ENCODE assay signal across 1 cellular context in the genomic region with DNA sequence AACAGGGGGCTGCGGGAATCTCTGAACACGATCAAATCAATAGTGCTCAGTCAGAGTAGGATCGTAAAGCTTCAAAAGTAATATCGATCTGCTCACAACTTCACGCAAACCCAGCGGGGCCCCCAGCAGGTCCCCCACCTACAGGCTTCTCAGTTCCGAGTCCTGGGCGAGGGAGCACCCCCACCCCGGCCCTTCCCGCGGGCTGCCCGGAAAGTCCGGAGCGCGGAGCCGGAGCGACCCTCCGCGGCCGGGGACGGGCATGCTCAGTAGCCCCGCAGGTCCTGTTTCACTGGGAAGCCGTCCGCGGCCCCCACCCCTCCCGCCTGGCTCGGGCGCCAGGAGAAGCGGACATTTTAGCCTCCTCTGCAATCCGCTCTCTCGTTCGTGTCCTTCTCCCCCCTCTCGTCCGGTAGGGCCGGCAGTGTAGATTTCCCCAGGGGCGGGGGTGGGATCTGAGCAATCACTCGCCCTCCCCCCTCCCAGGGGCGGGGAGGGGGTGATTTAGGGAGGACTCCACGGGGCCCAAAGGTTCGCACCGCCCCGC.
TF ChIP-seq lines count a peak whose summit lies in the region.

No MANE protein-coding gene starts in this region.

TF ChIP-seq in HepG2, 621 proteins besides CTCF, POLR2A, EP300 and RAD21 (continued from another document and continues in another):
- TF ChIP-seq, protein P1, sequence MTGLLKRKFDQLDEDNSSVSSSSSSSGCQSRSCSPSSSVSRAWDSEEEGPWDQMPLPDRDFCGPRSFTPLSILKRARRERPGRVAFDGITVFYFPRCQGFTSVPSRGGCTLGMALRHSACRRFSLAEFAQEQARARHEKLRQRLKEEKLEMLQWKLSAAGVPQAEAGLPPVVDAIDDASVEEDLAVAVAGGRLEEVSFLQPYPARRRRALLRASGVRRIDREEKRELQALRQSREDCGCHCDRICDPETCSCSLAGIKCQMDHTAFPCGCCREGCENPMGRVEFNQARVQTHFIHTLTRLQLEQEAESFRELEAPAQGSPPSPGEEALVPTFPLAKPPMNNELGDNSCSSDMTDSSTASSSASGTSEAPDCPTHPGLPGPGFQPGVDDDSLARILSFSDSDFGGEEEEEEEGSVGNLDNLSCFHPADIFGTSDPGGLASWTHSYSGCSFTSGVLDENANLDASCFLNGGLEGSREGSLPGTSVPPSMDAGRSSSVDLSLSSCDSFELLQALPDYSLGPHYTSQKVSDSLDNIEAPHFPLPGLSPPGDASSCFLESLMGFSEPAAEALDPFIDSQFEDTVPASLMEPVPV (CRISPR knock-in tag; IDR thresholded peaks at IDR 0.05), result peak; percentile 75
- TF ChIP-seq NFKBIZ (CRISPR knock-in tag; IDR thresholded peaks at IDR 0.05) (peak; percentile 22; the same call in 1 of the 2 replicates), ZNF558 (CRISPR knock-in tag; IDR thresholded peaks at IDR 0.05; ENCODE audit: borderline replicate concordance) (peak; percentile 87; the same call in 1 of the 2 replicates), ZNF337 (CRISPR knock-in tag; IDR thresholded peaks at IDR 0.05; ENCODE audit: borderline replicate concordance, low read depth) (no peak), ZNF230 (CRISPR knock-in tag; IDR thresholded peaks at IDR 0.05) (0 out of 2 replicates have a peak, but pooled peaks have one; percentile 53), ZNF777 (CRISPR knock-in tag; IDR thresholded peaks at IDR 0.05) (no peak), ZKSCAN5 (CRISPR knock-in tag; IDR thresholded peaks at IDR 0.05) (no peak), YEATS2 (CRISPR knock-in tag; IDR thresholded peaks at IDR 0.05; ENCODE audit: borderline replicate concordance) (peak; percentile 78), WIZ (CRISPR knock-in tag; IDR thresholded peaks at IDR 0.05) (no peak; the same call in 1 of the 2 replicates), HIVEP1 (CRISPR knock-in tag; IDR thresholded peaks at IDR 0.05) (peak; percentile 88), ZFYVE20 (CRISPR knock-in tag; IDR thresholded peaks at IDR 0.05; ENCODE audit: borderline replicate concordance, low read depth) (0 out of 2 replicates have a peak, but pooled peaks have one; percentile 75), SRSF4 (IDR thresholded peaks at IDR 0.05; ENCODE audit: low read depth, low read length, poor library complexity, severe bottlenecking) (no peak), GZF1 (CRISPR knock-in tag; IDR thresholded peaks at IDR 0.05) (no peak; the same call in 1 of the 2 replicates), ZNF24 (IDR thresholded peaks at IDR 0.05) (no peak), ZNF33B (CRISPR knock-in tag; IDR thresholded peaks at IDR 0.05) (0 out of 2 replicates have a peak, but pooled peaks have one; percentile 64), ZNF577 (CRISPR knock-in tag; IDR thresholded peaks at IDR 0.05; ENCODE audit: borderline replicate concordance, low read depth) (no peak)
- TF ChIP-seq, protein P2, sequence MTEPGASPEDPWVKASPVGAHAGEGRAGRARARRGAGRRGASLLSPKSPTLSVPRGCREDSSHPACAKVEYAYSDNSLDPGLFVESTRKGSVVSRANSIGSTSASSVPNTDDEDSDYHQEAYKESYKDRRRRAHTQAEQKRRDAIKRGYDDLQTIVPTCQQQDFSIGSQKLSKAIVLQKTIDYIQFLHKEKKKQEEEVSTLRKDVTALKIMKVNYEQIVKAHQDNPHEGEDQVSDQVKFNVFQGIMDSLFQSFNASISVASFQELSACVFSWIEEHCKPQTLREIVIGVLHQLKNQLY (CRISPR knock-in tag; IDR thresholded peaks at IDR 0.05), result peak; percentile 66; the same call in 1 of the 2 replicates
- TF ChIP-seq, protein P3, sequence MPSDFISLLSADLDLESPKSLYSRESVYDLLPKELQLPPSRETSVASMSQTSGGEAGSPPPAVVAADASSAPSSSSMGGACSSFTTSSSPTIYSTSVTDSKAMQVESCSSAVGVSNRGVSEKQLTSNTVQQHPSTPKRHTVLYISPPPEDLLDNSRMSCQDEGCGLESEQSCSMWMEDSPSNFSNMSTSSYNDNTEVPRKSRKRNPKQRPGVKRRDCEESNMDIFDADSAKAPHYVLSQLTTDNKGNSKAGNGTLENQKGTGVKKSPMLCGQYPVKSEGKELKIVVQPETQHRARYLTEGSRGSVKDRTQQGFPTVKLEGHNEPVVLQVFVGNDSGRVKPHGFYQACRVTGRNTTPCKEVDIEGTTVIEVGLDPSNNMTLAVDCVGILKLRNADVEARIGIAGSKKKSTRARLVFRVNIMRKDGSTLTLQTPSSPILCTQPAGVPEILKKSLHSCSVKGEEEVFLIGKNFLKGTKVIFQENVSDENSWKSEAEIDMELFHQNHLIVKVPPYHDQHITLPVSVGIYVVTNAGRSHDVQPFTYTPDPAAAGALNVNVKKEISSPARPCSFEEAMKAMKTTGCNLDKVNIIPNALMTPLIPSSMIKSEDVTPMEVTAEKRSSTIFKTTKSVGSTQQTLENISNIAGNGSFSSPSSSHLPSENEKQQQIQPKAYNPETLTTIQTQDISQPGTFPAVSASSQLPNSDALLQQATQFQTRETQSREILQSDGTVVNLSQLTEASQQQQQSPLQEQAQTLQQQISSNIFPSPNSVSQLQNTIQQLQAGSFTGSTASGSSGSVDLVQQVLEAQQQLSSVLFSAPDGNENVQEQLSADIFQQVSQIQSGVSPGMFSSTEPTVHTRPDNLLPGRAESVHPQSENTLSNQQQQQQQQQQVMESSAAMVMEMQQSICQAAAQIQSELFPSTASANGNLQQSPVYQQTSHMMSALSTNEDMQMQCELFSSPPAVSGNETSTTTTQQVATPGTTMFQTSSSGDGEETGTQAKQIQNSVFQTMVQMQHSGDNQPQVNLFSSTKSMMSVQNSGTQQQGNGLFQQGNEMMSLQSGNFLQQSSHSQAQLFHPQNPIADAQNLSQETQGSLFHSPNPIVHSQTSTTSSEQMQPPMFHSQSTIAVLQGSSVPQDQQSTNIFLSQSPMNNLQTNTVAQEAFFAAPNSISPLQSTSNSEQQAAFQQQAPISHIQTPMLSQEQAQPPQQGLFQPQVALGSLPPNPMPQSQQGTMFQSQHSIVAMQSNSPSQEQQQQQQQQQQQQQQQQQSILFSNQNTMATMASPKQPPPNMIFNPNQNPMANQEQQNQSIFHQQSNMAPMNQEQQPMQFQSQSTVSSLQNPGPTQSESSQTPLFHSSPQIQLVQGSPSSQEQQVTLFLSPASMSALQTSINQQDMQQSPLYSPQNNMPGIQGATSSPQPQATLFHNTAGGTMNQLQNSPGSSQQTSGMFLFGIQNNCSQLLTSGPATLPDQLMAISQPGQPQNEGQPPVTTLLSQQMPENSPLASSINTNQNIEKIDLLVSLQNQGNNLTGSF (CRISPR knock-in tag; IDR thresholded peaks at IDR 0.05), result 0 out of 2 replicates have a peak, but pooled peaks have one; percentile 27
- TF ChIP-seq, protein P4, sequence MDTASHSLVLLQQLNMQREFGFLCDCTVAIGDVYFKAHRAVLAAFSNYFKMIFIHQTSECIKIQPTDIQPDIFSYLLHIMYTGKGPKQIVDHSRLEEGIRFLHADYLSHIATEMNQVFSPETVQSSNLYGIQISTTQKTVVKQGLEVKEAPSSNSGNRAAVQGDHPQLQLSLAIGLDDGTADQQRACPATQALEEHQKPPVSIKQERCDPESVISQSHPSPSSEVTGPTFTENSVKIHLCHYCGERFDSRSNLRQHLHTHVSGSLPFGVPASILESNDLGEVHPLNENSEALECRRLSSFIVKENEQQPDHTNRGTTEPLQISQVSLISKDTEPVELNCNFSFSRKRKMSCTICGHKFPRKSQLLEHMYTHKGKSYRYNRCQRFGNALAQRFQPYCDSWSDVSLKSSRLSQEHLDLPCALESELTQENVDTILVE (CRISPR knock-in tag; IDR thresholded peaks at IDR 0.05), result no peak
- TF ChIP-seq, protein P5, sequence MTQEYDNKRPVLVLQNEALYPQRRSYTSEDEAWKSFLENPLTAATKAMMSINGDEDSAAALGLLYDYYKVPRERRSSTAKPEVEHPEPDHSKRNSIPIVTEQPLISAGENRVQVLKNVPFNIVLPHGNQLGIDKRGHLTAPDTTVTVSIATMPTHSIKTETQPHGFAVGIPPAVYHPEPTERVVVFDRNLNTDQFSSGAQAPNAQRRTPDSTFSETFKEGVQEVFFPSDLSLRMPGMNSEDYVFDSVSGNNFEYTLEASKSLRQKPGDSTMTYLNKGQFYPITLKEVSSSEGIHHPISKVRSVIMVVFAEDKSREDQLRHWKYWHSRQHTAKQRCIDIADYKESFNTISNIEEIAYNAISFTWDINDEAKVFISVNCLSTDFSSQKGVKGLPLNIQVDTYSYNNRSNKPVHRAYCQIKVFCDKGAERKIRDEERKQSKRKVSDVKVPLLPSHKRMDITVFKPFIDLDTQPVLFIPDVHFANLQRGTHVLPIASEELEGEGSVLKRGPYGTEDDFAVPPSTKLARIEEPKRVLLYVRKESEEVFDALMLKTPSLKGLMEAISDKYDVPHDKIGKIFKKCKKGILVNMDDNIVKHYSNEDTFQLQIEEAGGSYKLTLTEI (CRISPR knock-in tag; conservative IDR thresholded peaks at IDR 0.05), result no peak
- TF ChIP-seq, protein P6, sequence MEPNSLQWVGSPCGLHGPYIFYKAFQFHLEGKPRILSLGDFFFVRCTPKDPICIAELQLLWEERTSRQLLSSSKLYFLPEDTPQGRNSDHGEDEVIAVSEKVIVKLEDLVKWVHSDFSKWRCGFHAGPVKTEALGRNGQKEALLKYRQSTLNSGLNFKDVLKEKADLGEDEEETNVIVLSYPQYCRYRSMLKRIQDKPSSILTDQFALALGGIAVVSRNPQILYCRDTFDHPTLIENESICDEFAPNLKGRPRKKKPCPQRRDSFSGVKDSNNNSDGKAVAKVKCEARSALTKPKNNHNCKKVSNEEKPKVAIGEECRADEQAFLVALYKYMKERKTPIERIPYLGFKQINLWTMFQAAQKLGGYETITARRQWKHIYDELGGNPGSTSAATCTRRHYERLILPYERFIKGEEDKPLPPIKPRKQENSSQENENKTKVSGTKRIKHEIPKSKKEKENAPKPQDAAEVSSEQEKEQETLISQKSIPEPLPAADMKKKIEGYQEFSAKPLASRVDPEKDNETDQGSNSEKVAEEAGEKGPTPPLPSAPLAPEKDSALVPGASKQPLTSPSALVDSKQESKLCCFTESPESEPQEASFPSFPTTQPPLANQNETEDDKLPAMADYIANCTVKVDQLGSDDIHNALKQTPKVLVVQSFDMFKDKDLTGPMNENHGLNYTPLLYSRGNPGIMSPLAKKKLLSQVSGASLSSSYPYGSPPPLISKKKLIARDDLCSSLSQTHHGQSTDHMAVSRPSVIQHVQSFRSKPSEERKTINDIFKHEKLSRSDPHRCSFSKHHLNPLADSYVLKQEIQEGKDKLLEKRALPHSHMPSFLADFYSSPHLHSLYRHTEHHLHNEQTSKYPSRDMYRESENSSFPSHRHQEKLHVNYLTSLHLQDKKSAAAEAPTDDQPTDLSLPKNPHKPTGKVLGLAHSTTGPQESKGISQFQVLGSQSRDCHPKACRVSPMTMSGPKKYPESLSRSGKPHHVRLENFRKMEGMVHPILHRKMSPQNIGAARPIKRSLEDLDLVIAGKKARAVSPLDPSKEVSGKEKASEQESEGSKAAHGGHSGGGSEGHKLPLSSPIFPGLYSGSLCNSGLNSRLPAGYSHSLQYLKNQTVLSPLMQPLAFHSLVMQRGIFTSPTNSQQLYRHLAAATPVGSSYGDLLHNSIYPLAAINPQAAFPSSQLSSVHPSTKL (CRISPR knock-in tag; IDR thresholded peaks at IDR 0.05), result peak; percentile 72; the same call in 1 of the 2 replicates
- TF ChIP-seq, protein P7, sequence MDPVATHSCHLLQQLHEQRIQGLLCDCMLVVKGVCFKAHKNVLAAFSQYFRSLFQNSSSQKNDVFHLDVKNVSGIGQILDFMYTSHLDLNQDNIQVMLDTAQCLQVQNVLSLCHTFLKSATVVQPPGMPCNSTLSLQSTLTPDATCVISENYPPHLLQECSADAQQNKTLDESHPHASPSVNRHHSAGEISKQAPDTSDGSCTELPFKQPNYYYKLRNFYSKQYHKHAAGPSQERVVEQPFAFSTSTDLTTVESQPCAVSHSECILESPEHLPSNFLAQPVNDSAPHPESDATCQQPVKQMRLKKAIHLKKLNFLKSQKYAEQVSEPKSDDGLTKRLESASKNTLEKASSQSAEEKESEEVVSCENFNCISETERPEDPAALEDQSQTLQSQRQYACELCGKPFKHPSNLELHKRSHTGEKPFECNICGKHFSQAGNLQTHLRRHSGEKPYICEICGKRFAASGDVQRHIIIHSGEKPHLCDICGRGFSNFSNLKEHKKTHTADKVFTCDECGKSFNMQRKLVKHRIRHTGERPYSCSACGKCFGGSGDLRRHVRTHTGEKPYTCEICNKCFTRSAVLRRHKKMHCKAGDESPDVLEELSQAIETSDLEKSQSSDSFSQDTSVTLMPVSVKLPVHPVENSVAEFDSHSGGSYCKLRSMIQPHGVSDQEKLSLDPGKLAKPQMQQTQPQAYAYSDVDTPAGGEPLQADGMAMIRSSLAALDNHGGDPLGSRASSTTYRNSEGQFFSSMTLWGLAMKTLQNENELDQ (CRISPR knock-in tag; IDR thresholded peaks at IDR 0.05; ENCODE audit: borderline replicate concordance), result no peak
- TF ChIP-seq, protein P8, sequence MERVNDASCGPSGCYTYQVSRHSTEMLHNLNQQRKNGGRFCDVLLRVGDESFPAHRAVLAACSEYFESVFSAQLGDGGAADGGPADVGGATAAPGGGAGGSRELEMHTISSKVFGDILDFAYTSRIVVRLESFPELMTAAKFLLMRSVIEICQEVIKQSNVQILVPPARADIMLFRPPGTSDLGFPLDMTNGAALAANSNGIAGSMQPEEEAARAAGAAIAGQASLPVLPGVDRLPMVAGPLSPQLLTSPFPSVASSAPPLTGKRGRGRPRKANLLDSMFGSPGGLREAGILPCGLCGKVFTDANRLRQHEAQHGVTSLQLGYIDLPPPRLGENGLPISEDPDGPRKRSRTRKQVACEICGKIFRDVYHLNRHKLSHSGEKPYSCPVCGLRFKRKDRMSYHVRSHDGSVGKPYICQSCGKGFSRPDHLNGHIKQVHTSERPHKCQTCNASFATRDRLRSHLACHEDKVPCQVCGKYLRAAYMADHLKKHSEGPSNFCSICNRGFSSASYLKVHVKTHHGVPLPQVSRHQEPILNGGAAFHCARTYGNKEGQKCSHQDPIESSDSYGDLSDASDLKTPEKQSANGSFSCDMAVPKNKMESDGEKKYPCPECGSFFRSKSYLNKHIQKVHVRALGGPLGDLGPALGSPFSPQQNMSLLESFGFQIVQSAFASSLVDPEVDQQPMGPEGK (CRISPR knock-in tag; IDR thresholded peaks at IDR 0.05), result peak; percentile 99
- TF ChIP-seq, protein P9, sequence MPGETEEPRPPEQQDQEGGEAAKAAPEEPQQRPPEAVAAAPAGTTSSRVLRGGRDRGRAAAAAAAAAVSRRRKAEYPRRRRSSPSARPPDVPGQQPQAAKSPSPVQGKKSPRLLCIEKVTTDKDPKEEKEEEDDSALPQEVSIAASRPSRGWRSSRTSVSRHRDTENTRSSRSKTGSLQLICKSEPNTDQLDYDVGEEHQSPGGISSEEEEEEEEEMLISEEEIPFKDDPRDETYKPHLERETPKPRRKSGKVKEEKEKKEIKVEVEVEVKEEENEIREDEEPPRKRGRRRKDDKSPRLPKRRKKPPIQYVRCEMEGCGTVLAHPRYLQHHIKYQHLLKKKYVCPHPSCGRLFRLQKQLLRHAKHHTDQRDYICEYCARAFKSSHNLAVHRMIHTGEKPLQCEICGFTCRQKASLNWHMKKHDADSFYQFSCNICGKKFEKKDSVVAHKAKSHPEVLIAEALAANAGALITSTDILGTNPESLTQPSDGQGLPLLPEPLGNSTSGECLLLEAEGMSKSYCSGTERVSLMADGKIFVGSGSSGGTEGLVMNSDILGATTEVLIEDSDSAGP (CRISPR knock-in tag; IDR thresholded peaks at IDR 0.05; ENCODE audit: borderline replicate concordance), result peak; percentile 57; the same call in 1 of the 2 replicates
